ENCODE assay signal across 8 cellular contexts in the genomic region with DNA sequence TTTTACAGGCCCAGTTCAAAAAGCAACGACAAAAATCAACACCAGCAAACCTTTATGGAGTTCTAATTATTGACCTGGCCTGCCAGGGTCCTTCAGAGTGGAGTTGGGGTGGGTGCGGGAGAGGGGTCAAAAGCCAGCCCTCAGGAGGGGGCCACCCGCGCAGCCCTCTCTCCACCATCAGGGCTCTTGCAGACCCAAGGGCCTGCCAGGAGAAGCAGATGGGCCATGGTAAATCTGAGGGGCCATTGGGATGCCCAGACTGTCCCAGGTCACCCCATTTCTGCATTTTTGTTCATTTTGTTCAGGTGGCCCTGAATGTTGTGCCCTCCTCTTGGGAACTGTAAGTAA.
A peak's percentile ranks its signal among the peaks of the same experiment; 100 is the strongest.
DNase-seq lines count a peak whose midpoint lies in the region; FAIRE-seq and TF ChIP-seq lines count a peak whose summit lies in the region.

No MANE protein-coding gene starts in this region.

- no peak for TF ChIP-seq CTCF in CD14-positive monocyte (IDR thresholded peaks at IDR 0.05)
- no peak for TF ChIP-seq CTCF in coronary artery (IDR thresholded peaks at IDR 0.05)
- no peak for TF ChIP-seq CTCF in nephron progenitor cell (IDR thresholded peaks at IDR 0.05)

- H3K36me3 Mint-ChIP-seq in CD14-positive monocyte (no peaks in the 10 kb centered on the region), nephron progenitor cell (ENCODE audit: low read depth) (no peaks in the 10 kb centered on the region)

- no peaks in the 10 kb centered on the region for H3K36me3 ChIP-seq in Karpas-422 (ENCODE audit: insufficient read depth, low read length)

- H3K4me3 Mint-ChIP-seq in CD14-positive monocyte = peak overlapping the region; percentile 89 to 97
- peak overlapping the region; percentile 82 for H3K4me3 Mint-ChIP-seq in nephron progenitor cell

- H3K27ac ChIP-seq in Karpas-422 (ENCODE audit: low read length) (no peak overlapping the region), coronary artery (no peak overlapping the region)

- H3K4me3 ChIP-seq in Karpas-422 (ENCODE audit: low read length) (peak overlapping the region; percentile 71), coronary artery (peak overlapping the region; percentile 95)

- H3K9me3 Mint-ChIP-seq in CD14-positive monocyte (no peaks in the 10 kb centered on the region), nephron progenitor cell (no peaks in the 10 kb centered on the region)

- peak overlapping the region; percentile 80 for H3K4me2 ChIP-seq in Karpas-422 (ENCODE audit: low read depth, low read length, poor library complexity, severe bottlenecking)

- DNase-seq in CD14-positive monocyte (ENCODE audit: low spot score) (no peak), Karpas-422 (no peak), coronary artery (ENCODE audit: low spot score) (no peak), nephron progenitor cell (no peak), SKM-1 treated with dmso at 0.1 percent for 144 hours (lab: John Stamatoyannopoulos, UW; ENCODE audit: unreplicated experiment) (no peak), GM19239 (ENCODE audit: insufficient read length, low spot score) (no peak), HK-2 (ENCODE audit: unreplicated experiment) (no peak), hypothalamus (lab: John Stamatoyannopoulos, UW) (no peak)

- peaks cover 8% of the 10 kb centered on the region for H3K4me1 Mint-ChIP-seq in CD14-positive monocyte
- H3K4me1 Mint-ChIP-seq in nephron progenitor cell = peaks cover 22% of the 10 kb centered on the region

- no peaks in the 10 kb centered on the region for H3K9me3 ChIP-seq in Karpas-422 (ENCODE audit: low read length)

- H3K9ac ChIP-seq in Karpas-422 (ENCODE audit: low read length) = peak overlapping the region; percentile 74

- no peaks in the 10 kb centered on the region for H3K27me3 ChIP-seq in Karpas-422 (ENCODE audit: low read length)

- H3K27me3 Mint-ChIP-seq in CD14-positive monocyte (ENCODE audit: low read depth in 3 of 3) (peaks cover 4 to 11% (median 7%) of the 10 kb centered on the region in 3 donors), nephron progenitor cell (ENCODE audit: low read depth, poor library complexity) (peaks cover 23% of the 10 kb centered on the region)

- H3K27ac Mint-ChIP-seq in CD14-positive monocyte = no peak overlapping the region
- no peak overlapping the region for H3K27ac Mint-ChIP-seq in nephron progenitor cell

- H3K4me1 ChIP-seq in Karpas-422 (ENCODE audit: low read length) = peaks cover 10% of the 10 kb centered on the region

- H3K9me2 ChIP-seq in Karpas-422 (replicated peaks; ENCODE audit: insufficient read depth, low read length) = no peaks in the 10 kb centered on the region

- no peaks in the 10 kb centered on the region for H3K79me2 ChIP-seq in Karpas-422 (ENCODE audit: low read length)

- FAIRE-seq in GM19239 (lab: Jason Lieb, UNC) = no peak

- H4K20me1 ChIP-seq in Karpas-422 (ENCODE audit: insufficient read depth, low read depth, low read length) = no peaks in the 10 kb centered on the region

- peak overlapping the region; percentile 94 for H2AFZ ChIP-seq in Karpas-422 (ENCODE audit: low read length)

- intact Hi-C loops in CD14-positive monocyte (cut with micrococcal nuclease) = loop anchor here in 1 of 2 donors (10.0 kb wide), 1 partner anchor 406 kb away; no protein-coding TSS in a partner anchor
